In the genomic region with DNA sequence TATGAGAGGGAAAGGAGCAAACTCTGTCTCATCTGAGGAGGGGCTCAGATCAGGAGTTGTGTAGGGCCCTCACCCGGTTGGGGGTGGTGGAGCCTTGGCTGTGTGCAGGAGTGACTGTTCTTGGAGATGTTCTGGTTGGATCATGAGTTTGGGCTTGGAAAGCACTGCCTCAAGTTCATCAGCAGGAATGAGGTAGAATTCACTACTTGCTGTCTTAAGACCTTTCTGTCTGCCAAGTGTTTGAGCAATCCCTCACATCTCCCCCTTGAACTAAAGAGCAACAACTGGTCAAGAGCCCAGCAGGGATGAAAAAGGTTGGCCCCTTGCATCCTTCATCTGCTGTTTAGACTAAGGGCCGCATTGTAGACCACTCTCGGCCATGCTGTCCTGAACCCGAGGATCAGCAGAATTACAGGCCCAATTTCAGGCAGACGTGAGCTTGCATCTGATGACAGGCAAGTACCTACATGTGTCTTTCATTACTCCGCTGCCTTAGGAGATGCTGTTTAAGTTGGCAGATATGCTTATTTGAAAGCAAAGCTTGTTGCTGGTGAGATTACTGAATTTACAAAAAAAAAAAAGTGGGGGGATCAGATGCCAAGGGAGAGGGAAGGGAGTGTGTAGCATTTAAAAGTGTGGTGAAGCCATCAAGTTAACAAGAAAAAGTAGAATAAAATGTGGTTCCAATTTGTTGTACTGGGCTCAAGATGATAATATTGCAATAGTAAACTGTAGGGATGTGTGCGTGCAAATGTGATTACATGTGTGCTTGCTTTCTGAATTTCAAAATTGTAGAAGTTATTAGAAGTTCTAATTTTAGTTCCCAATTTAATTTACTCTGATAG, we compare ENCODE assay signal across 1 cellular context.
TF ChIP-seq lines count a peak whose summit lies in the region.

No MANE protein-coding gene starts in this region.

TF ChIP-seq in H1, 55 proteins besides CTCF, POLR2A, EP300 and RAD21:
- no peak for TF ChIP-seq ATF2 (IDR thresholded peaks at IDR 0.05; ENCODE audit: low read length)
